Comparison of ENCODE assay signal across 1 cellular context in the genomic region with DNA sequence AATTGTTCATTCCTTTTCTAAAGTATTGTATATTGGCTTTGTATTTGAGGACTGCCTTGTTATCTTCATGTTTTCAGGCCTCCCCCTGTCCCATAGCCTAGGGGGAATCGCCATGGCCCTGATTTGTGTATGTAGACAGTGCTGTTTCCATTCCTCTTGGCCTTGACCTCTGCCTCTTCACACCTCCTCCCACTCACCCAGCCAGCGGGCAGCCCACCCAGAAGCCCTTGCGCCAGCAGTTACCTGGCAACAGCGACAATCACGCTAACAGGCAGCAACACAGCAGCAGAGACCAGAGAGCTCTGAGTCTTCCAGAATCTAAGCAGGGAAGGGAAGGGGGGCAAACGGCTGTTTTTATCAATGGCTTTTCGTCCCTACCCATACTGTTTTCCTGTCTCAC.
TF ChIP-seq lines count a peak whose summit lies in the region.

No MANE protein-coding gene starts in this region.

TF ChIP-seq in HepG2, 621 proteins besides CTCF, POLR2A, EP300 and RAD21:
- no peak for TF ChIP-seq FOXK1 (CRISPR knock-in tag; IDR thresholded peaks at IDR 0.05; ENCODE audit: borderline replicate concordance, low read depth)
- 0 out of 2 replicates have a peak, but pooled peaks have one; percentile 9 for TF ChIP-seq ZNF687 (CRISPR knock-in tag; IDR thresholded peaks at IDR 0.05)
- TF ChIP-seq NR2C2 (CRISPR knock-in tag; IDR thresholded peaks at IDR 0.05; ENCODE audit: borderline replicate concordance): peak; percentile 67; the same call in 1 of the 2 replicates
- peak; percentile 41; the same call in 1 of the 2 replicates for TF ChIP-seq RFX1 (IDR thresholded peaks at IDR 0.05)
- no peak for TF ChIP-seq ZNF253 (CRISPR knock-in tag; IDR thresholded peaks at IDR 0.05; ENCODE audit: borderline replicate concordance)
- TF ChIP-seq GATAD1 (CRISPR knock-in tag; IDR thresholded peaks at IDR 0.05): no peak
- peak; percentile 82; the same call in 1 of the 2 replicates for TF ChIP-seq TBX3 (IDR thresholded peaks at IDR 0.05; ENCODE audit: borderline replicate concordance)
- peak; percentile 68 to 88 for TF ChIP-seq NR2F1 (CRISPR knock-in tag; IDR thresholded peaks at IDR 0.05)
- TF ChIP-seq NR2F6 (IDR thresholded peaks at IDR 0.05): peak; percentile 69
- peak; percentile 83 for TF ChIP-seq NR2F6 (CRISPR knock-in tag; IDR thresholded peaks at IDR 0.05)
- peak; percentile 63 for TF ChIP-seq RFX3 (CRISPR knock-in tag; IDR thresholded peaks at IDR 0.05)
- TF ChIP-seq, protein P1, sequence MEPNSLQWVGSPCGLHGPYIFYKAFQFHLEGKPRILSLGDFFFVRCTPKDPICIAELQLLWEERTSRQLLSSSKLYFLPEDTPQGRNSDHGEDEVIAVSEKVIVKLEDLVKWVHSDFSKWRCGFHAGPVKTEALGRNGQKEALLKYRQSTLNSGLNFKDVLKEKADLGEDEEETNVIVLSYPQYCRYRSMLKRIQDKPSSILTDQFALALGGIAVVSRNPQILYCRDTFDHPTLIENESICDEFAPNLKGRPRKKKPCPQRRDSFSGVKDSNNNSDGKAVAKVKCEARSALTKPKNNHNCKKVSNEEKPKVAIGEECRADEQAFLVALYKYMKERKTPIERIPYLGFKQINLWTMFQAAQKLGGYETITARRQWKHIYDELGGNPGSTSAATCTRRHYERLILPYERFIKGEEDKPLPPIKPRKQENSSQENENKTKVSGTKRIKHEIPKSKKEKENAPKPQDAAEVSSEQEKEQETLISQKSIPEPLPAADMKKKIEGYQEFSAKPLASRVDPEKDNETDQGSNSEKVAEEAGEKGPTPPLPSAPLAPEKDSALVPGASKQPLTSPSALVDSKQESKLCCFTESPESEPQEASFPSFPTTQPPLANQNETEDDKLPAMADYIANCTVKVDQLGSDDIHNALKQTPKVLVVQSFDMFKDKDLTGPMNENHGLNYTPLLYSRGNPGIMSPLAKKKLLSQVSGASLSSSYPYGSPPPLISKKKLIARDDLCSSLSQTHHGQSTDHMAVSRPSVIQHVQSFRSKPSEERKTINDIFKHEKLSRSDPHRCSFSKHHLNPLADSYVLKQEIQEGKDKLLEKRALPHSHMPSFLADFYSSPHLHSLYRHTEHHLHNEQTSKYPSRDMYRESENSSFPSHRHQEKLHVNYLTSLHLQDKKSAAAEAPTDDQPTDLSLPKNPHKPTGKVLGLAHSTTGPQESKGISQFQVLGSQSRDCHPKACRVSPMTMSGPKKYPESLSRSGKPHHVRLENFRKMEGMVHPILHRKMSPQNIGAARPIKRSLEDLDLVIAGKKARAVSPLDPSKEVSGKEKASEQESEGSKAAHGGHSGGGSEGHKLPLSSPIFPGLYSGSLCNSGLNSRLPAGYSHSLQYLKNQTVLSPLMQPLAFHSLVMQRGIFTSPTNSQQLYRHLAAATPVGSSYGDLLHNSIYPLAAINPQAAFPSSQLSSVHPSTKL (CRISPR knock-in tag; IDR thresholded peaks at IDR 0.05): 0 out of 2 replicates have a peak, but pooled peaks have one; percentile 24
- TF ChIP-seq ZNF143 (CRISPR knock-in tag; IDR thresholded peaks at IDR 0.05): peak; percentile 77
